In the genomic region with DNA sequence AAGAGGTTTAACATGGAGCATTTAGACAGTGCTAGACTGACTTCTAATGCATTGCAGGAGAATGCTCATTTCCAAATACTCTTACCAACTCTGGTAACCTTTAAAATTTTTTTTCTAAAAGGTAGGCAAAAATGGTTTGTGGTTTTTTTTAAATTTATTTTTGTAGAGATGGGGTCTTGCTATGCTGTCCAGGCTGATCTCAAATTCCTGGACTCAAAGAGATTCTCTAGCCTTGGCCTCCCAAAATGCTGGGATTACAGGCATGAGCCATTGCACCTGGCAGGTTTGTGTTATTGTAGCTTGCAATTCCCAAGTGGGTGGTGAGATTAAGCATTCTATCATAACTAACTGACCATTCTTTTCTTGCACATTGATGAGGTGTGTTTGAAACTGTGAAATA, we compare ENCODE assay signal across 7 cellular contexts.
"Had no signal": no experiment of that assay in that cellular context is flagged by ENCODE, and none has a peak within 500 bp of the region (broad histone marks: within the 10 kb centered on the region; RNA-seq: fewer than 3 reads in every experiment).

No MANE protein-coding gene starts in this region.

- H3K27me3 Mint-ChIP-seq: IgD-negative memory B cell had no signal

- DNase-seq: IMR-90, KBM-7, KG1 had no signal

- H3K9me3 Mint-ChIP-seq: IgD-negative memory B cell had no signal

- H3K27ac Mint-ChIP-seq: IgD-negative memory B cell had no signal

- H3K27ac ChIP-seq: HL-60 had no signal

- H3K4me1 Mint-ChIP-seq: IgD-negative memory B cell had no signal

- H3K36me3 Mint-ChIP-seq: IgD-negative memory B cell had no signal

- FAIRE-seq: HepG2, HTR-8/SVneo had no signal

- ATAC-seq: HepG2 had no signal
